ENCODE assay signal across 27 cellular contexts in genomic region chr4:22496165-22496813, GRCh38.
"Had no signal": no experiment of that assay in that cellular context is flagged by ENCODE, and none has a peak within 500 bp of the region (broad histone marks: within the 10 kb centered on the region; RNA-seq: fewer than 3 reads in every experiment).

No MANE protein-coding gene starts in this region.

- H3K27ac ChIP-seq: cardiac muscle cell, gastroesophageal sphincter, lower lobe of right lung, ovary, prostate gland, right atrium auricular region, spleen, upper lobe of left lung, WERI-Rb-1 had no signal

- FAIRE-seq: endometrium, kidney had no signal

- H3K27me3 ChIP-seq: cardiac muscle cell, gastroesophageal sphincter, ovary, right atrium auricular region, spleen, upper lobe of left lung had no signal

- ATAC-seq: activated CD4-positive, alpha-beta T cell treated with anti-CD3 and anti-CD28 coated beads for 36 hours; gastroesophageal sphincter; left lobe of liver; lower lobe of right lung; naive thymus-derived CD8-positive, alpha-beta T cell; SK-N-SH treated with all-trans-retinoic acid at 6 μM for 48 hours had no signal

- H3K4me1 ChIP-seq: lower lobe of right lung, prostate gland, right atrium auricular region, spleen had no signal

- H3K9me3 Mint-ChIP-seq: activated naive CD8-positive, alpha-beta T cell treated with anti-CD3 and anti-CD28 coated beads for 36 hours; activated T-helper 2 cell treated with anti-CD3 and anti-CD28 coated beads, Interferon-gamma antibody, Interleukin-2, Interleukin-4, amounts not matched to agents 10 μg/mL and 5 μg/mL and 100 μg/mL, durations not matched to agents 14 hours and 24 hours and 36 hours had no signal

- H3K27ac Mint-ChIP-seq: activated CD4-positive, alpha-beta T cell treated with anti-CD3 and anti-CD28 coated beads for 36 hours; activated naive CD8-positive, alpha-beta T cell treated with anti-CD3 and anti-CD28 coated beads for 36 hours; activated T-cell treated with anti-CD3 and anti-CD28 coated beads, Interleukin-2, amount 50 U/mL, for 24 hours; activated T-helper 2 cell treated with anti-CD3 and anti-CD28 coated beads, Interferon-gamma antibody, Interleukin-2, Interleukin-4, amounts not matched to agents 10 μg/mL and 5 μg/mL and 100 μg/mL, durations not matched to agents 14 hours and 24 hours and 36 hours; naive thymus-derived CD8-positive, alpha-beta T cell had no signal

- H3K4me1 Mint-ChIP-seq: naive thymus-derived CD8-positive, alpha-beta T cell had no signal

- H3K27me3 Mint-ChIP-seq: activated CD4-positive, alpha-beta T cell treated with anti-CD3 and anti-CD28 coated beads for 36 hours; activated naive CD8-positive, alpha-beta T cell treated with anti-CD3 and anti-CD28 coated beads for 36 hours; activated T-cell treated with anti-CD3 and anti-CD28 coated beads, Interleukin-2, amount 50 U/mL, for 24 hours; naive thymus-derived CD8-positive, alpha-beta T cell had no signal

- H3K4me3 Mint-ChIP-seq: activated CD4-positive, alpha-beta T cell treated with anti-CD3 and anti-CD28 coated beads for 36 hours; activated naive CD8-positive, alpha-beta T cell treated with anti-CD3 and anti-CD28 coated beads for 36 hours; activated T-cell treated with anti-CD3 and anti-CD28 coated beads, Interleukin-2, amount 50 U/mL, for 24 hours; naive thymus-derived CD8-positive, alpha-beta T cell had no signal

- H3K9me3 ChIP-seq: gastroesophageal sphincter, lower lobe of right lung, ovary, prostate gland, right atrium auricular region, spleen, upper lobe of left lung had no signal

- H3K36me3 ChIP-seq: cardiac muscle cell, gastroesophageal sphincter, lower lobe of right lung, ovary, prostate gland, right atrium auricular region, spleen, upper lobe of left lung, WERI-Rb-1 had no signal

- H3K4me3 ChIP-seq: cardiac muscle cell, gastroesophageal sphincter, lower lobe of right lung, ovary, prostate gland, right atrium auricular region, spleen, upper lobe of left lung had no signal

- DNase-seq: activated CD4-positive, alpha-beta T cell treated with anti-CD3 and anti-CD28 coated beads for 36 hours; activated CD4-positive, alpha-beta T cell treated with anti-CD3 and anti-CD28 coated beads, Interleukin-2, amount 50 U/mL, for 4 hours; activated CD8-positive, alpha-beta memory T cell treated with anti-CD3 and anti-CD28 coated beads for 24 hours; activated CD8-positive, alpha-beta memory T cell treated with anti-CD3 and anti-CD28 coated beads, Interleukin-2, amount 50 U/mL, for 4 hours; activated naive CD4-positive, alpha-beta T cell treated with Interleukin-2 at 50 U/mL for 16 hours; activated naive CD8-positive, alpha-beta T cell treated with anti-CD3 and anti-CD28 coated beads for 36 hours; activated T-cell treated with anti-CD3 and anti-CD28 coated beads, Interleukin-2, amount 50 U/mL, for 24 hours; effector CD4-positive, alpha-beta T cell; erythroblast; head of caudate nucleus; kidney; lower lobe of right lung; naive thymus-derived CD8-positive, alpha-beta T cell; ovary; spleen; stimulated activated CD4-positive, alpha-beta T cell treated with anti-CD3 and anti-CD28 coated beads, Interleukin-4, amount 100 ng/mL, for 24 hours; stimulated activated naive CD4-positive, alpha-beta T cell treated with Interleukin-2 at 50 U/mL for 16 hours; upper lobe of left lung; WERI-Rb-1 had no signal
